In genomic region chr14:22854963-22855724, GRCh38 we compare ENCODE assay signal across 1 cellular context.
TF ChIP-seq lines count a peak whose summit lies in the region.

No MANE protein-coding gene starts in this region.

TF ChIP-seq in HepG2, 621 proteins besides CTCF, POLR2A, EP300 and RAD21 (continued from another document and continues in another):
- TF ChIP-seq, protein P1, sequence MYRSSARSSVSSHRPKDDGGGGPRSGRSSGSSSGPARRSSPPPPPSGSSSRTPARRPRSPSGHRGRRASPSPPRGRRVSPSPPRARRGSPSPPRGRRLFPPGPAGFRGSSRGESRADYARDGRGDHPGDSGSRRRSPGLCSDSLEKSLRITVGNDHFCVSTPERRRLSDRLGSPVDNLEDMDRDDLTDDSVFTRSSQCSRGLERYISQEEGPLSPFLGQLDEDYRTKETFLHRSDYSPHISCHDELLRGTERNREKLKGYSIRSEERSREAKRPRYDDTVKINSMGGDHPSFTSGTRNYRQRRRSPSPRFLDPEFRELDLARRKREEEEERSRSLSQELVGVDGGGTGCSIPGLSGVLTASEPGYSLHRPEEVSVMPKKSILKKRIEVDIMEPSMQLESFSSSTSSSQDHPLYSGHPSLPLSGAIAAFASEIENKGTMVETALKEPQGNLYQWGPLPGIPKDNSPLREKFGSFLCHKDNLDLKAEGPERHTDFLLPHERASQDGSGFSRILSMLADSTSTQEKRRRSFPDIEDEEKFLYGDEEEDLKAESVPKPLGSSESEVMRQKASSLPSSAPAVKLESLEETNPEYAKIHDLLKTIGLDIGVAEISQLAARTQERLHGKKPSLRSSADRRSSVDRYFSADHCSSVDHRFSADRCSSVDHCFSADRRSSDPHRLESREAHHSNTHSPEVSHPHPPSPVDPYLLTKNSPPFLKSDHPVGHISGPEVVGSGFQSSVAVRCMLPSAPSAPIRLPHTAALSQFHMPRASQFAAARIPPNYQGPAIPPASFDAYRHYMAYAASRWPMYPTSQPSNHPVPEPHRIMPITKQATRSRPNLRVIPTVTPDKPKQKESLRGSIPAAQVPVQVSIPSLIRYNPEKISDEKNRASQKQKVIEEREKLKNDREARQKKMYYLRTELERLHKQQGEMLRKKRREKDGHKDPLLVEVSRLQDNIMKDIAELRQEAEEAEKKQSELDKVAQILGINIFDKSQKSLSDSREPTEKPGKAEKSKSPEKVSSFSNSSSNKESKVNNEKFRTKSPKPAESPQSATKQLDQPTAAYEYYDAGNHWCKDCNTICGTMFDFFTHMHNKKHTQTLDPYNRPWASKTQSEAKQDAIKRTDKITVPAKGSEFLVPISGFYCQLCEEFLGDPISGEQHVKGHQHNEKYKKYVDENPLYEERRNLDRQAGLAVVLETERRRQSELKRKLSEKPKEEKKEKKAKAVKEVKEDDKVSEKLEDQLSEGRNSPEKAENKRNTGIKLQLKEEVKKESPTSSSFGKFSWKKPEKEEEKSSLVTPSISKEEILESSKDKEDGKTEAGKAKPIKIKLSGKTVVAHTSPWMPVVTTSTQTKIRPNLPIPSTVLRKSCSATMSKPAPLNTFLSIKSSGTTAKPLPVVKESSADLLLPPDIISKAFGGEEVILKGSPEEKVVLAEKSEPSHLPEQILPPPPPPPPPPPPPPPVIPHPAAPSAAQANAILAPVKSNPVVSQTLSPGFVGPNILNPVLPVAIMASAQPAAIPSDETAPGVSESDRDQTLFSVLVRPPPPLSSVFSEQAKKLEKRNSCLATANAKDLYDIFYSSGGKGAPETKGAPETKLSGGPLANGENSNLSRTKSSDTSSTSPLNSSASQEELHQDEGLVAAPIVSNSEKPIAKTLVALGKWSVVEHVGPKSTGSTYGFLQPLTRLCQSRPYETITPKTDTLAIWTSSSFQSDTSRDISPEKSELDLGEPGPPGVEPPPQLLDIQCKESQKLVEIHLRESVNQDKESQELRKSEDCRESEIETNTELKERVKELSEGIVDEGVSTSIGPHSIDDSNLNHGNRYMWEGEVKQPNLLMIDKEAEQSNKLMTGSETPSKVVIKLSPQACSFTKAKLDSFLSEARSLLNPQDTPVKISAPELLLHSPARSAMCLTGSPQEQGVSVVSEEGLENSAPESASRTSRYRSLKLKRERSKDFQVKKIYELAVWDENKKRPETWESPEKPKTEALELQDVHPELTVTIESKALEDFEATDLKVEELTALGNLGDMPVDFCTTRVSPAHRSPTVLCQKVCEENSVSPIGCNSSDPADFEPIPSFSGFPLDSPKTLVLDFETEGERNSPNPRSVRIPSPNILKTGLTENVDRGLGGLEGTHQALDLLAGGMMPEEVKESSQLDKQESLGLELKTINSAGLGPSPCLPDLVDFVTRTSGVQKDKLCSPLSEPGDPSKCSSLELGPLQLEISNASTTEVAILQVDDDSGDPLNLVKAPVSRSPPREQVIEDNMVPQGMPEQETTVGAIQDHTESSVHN (CRISPR knock-in tag; IDR thresholded peaks at IDR 0.05) = no peak
- TF ChIP-seq ZNF512B (CRISPR knock-in tag; IDR thresholded peaks at IDR 0.05; ENCODE audit: borderline replicate concordance) (no peak), ZNF225 (CRISPR knock-in tag; IDR thresholded peaks at IDR 0.05) (no peak), ELF4 (CRISPR knock-in tag; IDR thresholded peaks at IDR 0.05; ENCODE audit: borderline replicate concordance) (no peak), MTF1 (CRISPR knock-in tag; IDR thresholded peaks at IDR 0.05) (no peak), ZFP1 (CRISPR knock-in tag; IDR thresholded peaks at IDR 0.05) (no peak), SAFB2 (CRISPR knock-in tag; IDR thresholded peaks at IDR 0.05; ENCODE audit: borderline replicate concordance, low read depth) (no peak), ZNF276 (CRISPR knock-in tag; IDR thresholded peaks at IDR 0.05; ENCODE audit: low read depth) (no peak), POLR2AphosphoS5 (IDR thresholded peaks at IDR 0.05; ENCODE audit: low read depth, low read length) (no peak), MED13 (CRISPR knock-in tag; IDR thresholded peaks at IDR 0.05) (no peak), ZNF83 (CRISPR knock-in tag; IDR thresholded peaks at IDR 0.05; ENCODE audit: borderline replicate concordance) (no peak), ZBTB20 (CRISPR knock-in tag; IDR thresholded peaks at IDR 0.05; ENCODE audit: borderline replicate concordance, low read depth) (peak; percentile 55; the same call in 1 of the 2 replicates), AGO2 (optimal IDR thresholded peaks at IDR 0.05; ENCODE audit: low read depth, low read length) (no peak), PHF21A (CRISPR knock-in tag; IDR thresholded peaks at IDR 0.05) (peak; percentile 35; the same call in 1 of the 2 replicates), NFYB (CRISPR knock-in tag; IDR thresholded peaks at IDR 0.05) (no peak), KLF6 (CRISPR knock-in tag; IDR thresholded peaks at IDR 0.05) (no peak), THAP7 (CRISPR knock-in tag; IDR thresholded peaks at IDR 0.05) (0 out of 2 replicates have a peak, but pooled peaks have one; percentile 26), ZSCAN5A (CRISPR knock-in tag; IDR thresholded peaks at IDR 0.05; ENCODE audit: borderline replicate concordance) (no peak), ZNF547 (CRISPR knock-in tag; IDR thresholded peaks at IDR 0.05) (no peak), RBM22 (optimal IDR thresholded peaks at IDR 0.05; ENCODE audit: low read length) (no peak), NONO (IDR thresholded peaks at IDR 0.05) (no peak), NONO (CRISPR knock-in tag; conservative IDR thresholded peaks at IDR 0.05) (no peak), ARID2 (CRISPR knock-in tag; IDR thresholded peaks at IDR 0.05; ENCODE audit: borderline replicate concordance) (no peak), XRCC5 (optimal IDR thresholded peaks at IDR 0.05; ENCODE audit: low read length) (no peak), ZHX2 (IDR thresholded peaks at IDR 0.05; ENCODE audit: low read depth) (no peak), ZHX2 (CRISPR knock-in tag; IDR thresholded peaks at IDR 0.05; ENCODE audit: borderline replicate concordance) (no peak), HHEX (CRISPR knock-in tag; IDR thresholded peaks at IDR 0.05) (no peak), ZNF577 (CRISPR knock-in tag; IDR thresholded peaks at IDR 0.05; ENCODE audit: borderline replicate concordance, low read depth) (no peak), HOXA3 (CRISPR knock-in tag; IDR thresholded peaks at IDR 0.05) (no peak), ATRX (CRISPR knock-in tag; IDR thresholded peaks at IDR 0.05; ENCODE audit: borderline replicate concordance) (no peak), NCOR1 (IDR thresholded peaks at IDR 0.05; ENCODE audit: borderline replicate concordance, low read length) (no peak)
- TF ChIP-seq, protein P2, sequence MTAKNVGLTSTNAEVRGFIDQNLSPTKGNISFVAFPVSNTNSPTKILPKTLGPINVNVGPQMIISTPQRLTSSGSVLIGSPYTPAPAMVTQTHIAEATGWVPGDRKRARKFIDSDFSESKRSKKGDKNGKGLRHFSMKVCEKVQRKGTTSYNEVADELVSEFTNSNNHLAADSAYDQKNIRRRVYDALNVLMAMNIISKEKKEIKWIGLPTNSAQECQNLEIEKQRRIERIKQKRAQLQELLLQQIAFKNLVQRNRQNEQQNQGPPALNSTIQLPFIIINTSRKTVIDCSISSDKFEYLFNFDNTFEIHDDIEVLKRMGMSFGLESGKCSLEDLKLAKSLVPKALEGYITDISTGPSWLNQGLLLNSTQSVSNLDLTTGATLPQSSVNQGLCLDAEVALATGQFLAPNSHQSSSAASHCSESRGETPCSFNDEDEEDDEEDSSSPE (CRISPR knock-in tag; IDR thresholded peaks at IDR 0.05) = no peak
- TF ChIP-seq, protein P3, sequence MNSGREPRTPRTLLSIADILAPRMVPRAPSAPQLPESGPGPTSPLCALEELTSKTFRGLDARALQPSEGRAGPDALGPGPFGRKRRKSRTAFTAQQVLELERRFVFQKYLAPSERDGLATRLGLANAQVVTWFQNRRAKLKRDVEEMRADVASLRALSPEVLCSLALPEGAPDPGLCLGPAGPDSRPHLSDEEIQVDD (CRISPR knock-in tag; IDR thresholded peaks at IDR 0.05; ENCODE audit: borderline replicate concordance) = no peak
- TF ChIP-seq, protein P4, sequence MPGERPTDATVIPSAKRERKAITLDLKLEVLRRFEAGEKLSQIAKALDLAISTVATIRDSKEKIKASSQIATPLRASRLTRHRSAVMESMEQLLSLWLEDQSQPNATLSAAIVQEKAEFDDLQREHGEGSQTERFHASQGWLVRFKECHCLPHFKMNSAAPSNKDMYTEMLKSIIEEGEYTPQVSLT (CRISPR knock-in tag; IDR thresholded peaks at IDR 0.05; ENCODE audit: borderline replicate concordance, low read depth) = no peak
